ENCODE assay signal across 9 cellular contexts in the genomic region with DNA sequence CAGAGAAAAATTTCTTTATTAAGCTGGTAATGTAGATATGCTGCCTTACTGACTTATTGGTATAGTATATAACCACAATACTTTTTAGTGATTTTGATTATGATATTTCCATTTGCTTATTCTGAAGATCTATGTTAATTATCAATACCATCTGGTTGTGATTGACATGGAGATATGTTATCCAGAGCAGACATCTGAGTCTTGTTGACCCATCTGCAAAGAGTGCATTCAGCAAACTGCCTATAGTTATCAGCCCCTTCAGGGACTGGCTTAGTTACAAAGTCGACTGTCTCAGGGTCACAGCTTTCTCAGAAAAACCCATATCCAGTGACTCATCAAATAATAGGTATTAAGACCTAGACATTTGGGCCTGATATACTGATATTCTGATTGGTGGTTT.
"Had no signal": no experiment of that assay in that cellular context is flagged by ENCODE, and none has a peak within 500 bp of the region (broad histone marks: within the 10 kb centered on the region; RNA-seq: fewer than 3 reads in every experiment).

No MANE protein-coding gene starts in this region.

- H3K4me1 Mint-ChIP-seq: IgD-negative memory B cell had no signal

- H3K36me3 Mint-ChIP-seq: IgD-negative memory B cell had no signal

- H3K27me3 Mint-ChIP-seq: IgD-negative memory B cell had no signal

- H3K36me3 ChIP-seq: HAP-1 had no signal

- DNase-seq: GM23248, GOT3, H7, HFFc6, KG1 had no signal

- H3K9ac ChIP-seq: GM23248 had no signal

- ATAC-seq: HCT116 had no signal

- H3K9me3 ChIP-seq: HAP-1 had no signal

- H3K4me3 ChIP-seq: GM23248, HAP-1 had no signal

- FAIRE-seq: HTR-8/SVneo had no signal

- H3K27ac ChIP-seq: GM23248 had no signal

- H3K4me3 Mint-ChIP-seq: HFFc6, IgD-negative memory B cell had no signal

- H2AFZ ChIP-seq: GM23248 had no signal

- H3K27ac Mint-ChIP-seq: HFFc6, IgD-negative memory B cell had no signal
